Comparison of ENCODE assay signal across 8 cellular contexts in the genomic region with DNA sequence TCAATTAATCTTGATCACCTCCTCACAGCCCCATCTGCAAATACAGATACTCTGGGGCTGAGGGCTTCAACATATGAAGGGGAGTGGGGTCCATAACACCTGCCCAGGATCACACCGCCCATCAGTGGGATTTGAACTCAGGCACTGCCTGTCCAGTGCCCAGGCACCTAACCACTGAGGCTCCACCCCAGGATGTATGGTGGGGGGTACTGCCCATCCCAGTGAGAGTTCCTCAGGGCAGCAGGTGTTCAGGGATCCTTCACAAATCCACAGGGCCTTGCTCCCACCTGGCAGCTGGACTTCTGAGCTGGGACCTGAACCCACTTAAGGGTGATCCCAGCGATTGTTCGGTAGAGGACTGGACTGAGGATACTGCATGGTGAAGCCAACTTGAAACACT. TPM values are rescaled to one million over a fixed set of nuclear protein-coding genes. Genes with fewer than 3 reads are reported as not detected.
A peak's percentile ranks its signal among the peaks of the same experiment; 100 is the strongest.
DNase-seq lines count a peak whose midpoint lies in the region; FAIRE-seq and TF ChIP-seq lines count a peak whose summit lies in the region.

No MANE protein-coding gene starts in this region.

- TF ChIP-seq CTCF in keratinocyte (optimal IDR thresholded peaks at IDR 0.05 in 1 of 3, IDR thresholded peaks at IDR 0.05 in 1 of 3, conservative IDR thresholded peaks at IDR 0.05 in 1 of 3; ENCODE audit: extremely low read depth in 1 of 3, insufficient read depth in 2 of 3, low read length in 3 of 3), result no peak
- no peak for TF ChIP-seq CTCF in stomach (IDR thresholded peaks at IDR 0.05)

- H3K9me3 ChIP-seq in keratinocyte (ENCODE audit: control insufficient read depth, low read depth, low read length), result no peaks in the 10 kb centered on the region
- no peaks in the 10 kb centered on the region for H3K9me3 ChIP-seq in stomach

- no peaks in the 10 kb centered on the region for H3K36me3 ChIP-seq in keratinocyte (ENCODE audit: control insufficient read depth in 2 of 2, extremely low read depth in 1 of 2, insufficient read depth in 2 of 2, low read length in 2 of 2)
- peaks cover 6 to 26% (median 22%) of the 10 kb centered on the region in 4 donors for H3K36me3 ChIP-seq in stomach

- DNase-seq in NCI-H2227 (lab: John Stamatoyannopoulos, UW; ENCODE audit: unreplicated experiment) (peak; percentile 46), NCI-H2227 treated with DMSO at 0.1 percent for 48 hours (lab: John Stamatoyannopoulos, UW) (no peak), keratinocyte (ENCODE audit: low read depth, low spot score) (no peak), stomach (no peak), AG08395 (ENCODE audit: low spot score) (no peak), NCI-H187 (lab: John Stamatoyannopoulos, UW) (no peak)
- no peak for DNase-seq in central memory CD4-positive, alpha-beta T cell

- TF ChIP-seq POLR2A in stomach (IDR thresholded peaks at IDR 0.05), result no peak

- H3K4me3 ChIP-seq in keratinocyte (ENCODE audit: control insufficient read depth in 2 of 3, extremely low read depth in 1 of 3, insufficient read depth in 2 of 3, low read depth in 1 of 3, low read length in 3 of 3) (peak overlapping the region in 1 of 3 experiments; percentile 34), stomach (peak overlapping the region; percentile 61 to 70 (median 64))

- no peak overlapping the region for H2AFZ ChIP-seq in keratinocyte (ENCODE audit: control insufficient read depth, low read length)

- peaks cover 20% of the 10 kb centered on the region for H3K4me1 ChIP-seq in keratinocyte (ENCODE audit: control insufficient read depth, extremely low read depth, insufficient read depth, low read length)
- H3K4me1 ChIP-seq in stomach, result peaks cover 21 to 60% (median 35%) of the 10 kb centered on the region in 4 donors

- H4K20me1 ChIP-seq in keratinocyte (ENCODE audit: control insufficient read depth, extremely low read depth, insufficient read depth, low read length), result no peaks in the 10 kb centered on the region

- no peak for TF ChIP-seq EP300 in stomach (IDR thresholded peaks at IDR 0.05)

- peaks cover 5% of the 10 kb centered on the region for H3K27me3 Mint-ChIP-seq in activated naive CD8-positive, alpha-beta T cell

- FAIRE-seq in keratinocyte (lab: Jason Lieb, UNC), result peak; percentile 5

- no peaks in the 10 kb centered on the region for H3K79me2 ChIP-seq in keratinocyte (ENCODE audit: control insufficient read depth, insufficient read depth, low read length)

- H3K4me1 Mint-ChIP-seq in activated naive CD8-positive, alpha-beta T cell (ENCODE audit: low read depth), result peaks cover 12% of the 10 kb centered on the region

- H3K27ac ChIP-seq in keratinocyte (ENCODE audit: control insufficient read depth, insufficient read depth, low read length) (peak overlapping the region; percentile 49), stomach (peak overlapping the region in 4 of 5 donors; percentile 76 to 93 (median 90))

- H3K4me2 ChIP-seq in keratinocyte (ENCODE audit: control insufficient read depth, extremely low read depth, insufficient read depth, low read depth, low read length), result peak overlapping the region; percentile 52

- WGBS in stomach, 5 donors, result 0 to 71% (median 62%) methylated on average over 1 to 3 of the region's 3 CpGs

- no peak overlapping the region for H3K27ac Mint-ChIP-seq in activated naive CD8-positive, alpha-beta T cell

- dilution Hi-C loops in keratinocyte (cut with MboI; ENCODE audit: extremely low pct_ligation_motif_present, low sequenced_read_pairs), result no loop called here

- peak overlapping the region; percentile 86 for H3K4me3 Mint-ChIP-seq in activated naive CD8-positive, alpha-beta T cell

- intact Hi-C loops in stomach (cut with DNase I; ENCODE audit: low total_unique reads), result no loop called here

- H3K9me1 ChIP-seq in keratinocyte (ENCODE audit: control insufficient read depth, extremely low read depth, insufficient read depth, low read length), result no peaks in the 10 kb centered on the region

- H3K9ac ChIP-seq in keratinocyte (ENCODE audit: control insufficient read depth, extremely low read depth, insufficient read depth, low read length), result peak overlapping the region; percentile 10

- no peaks in the 10 kb centered on the region for H3K9me3 Mint-ChIP-seq in activated naive CD8-positive, alpha-beta T cell (ENCODE audit: low read depth)

- H3K36me3 Mint-ChIP-seq in activated naive CD8-positive, alpha-beta T cell, result no peaks in the 10 kb centered on the region

- no peaks in the 10 kb centered on the region for H3K27me3 ChIP-seq in keratinocyte (ENCODE audit: control insufficient read depth, extremely low read depth, insufficient read depth, low read length)
- H3K27me3 ChIP-seq in stomach, result peaks cover 0 to 3% (median 0%) of the 10 kb centered on the region in 3 donors

RNA-seq across cellular contexts. Expression of gene PRDM11, which starts 33.2 kb away (rescaled TPM):
- 2.1 to 2.7 TPM (median 2.5 TPM) in 3 replicates for polyA plus RNA-seq in keratinocyte
- polyA plus RNA-seq in keratinocyte (2011; ENCODE audit: low read depth), result 0.79 TPM
- 1.6 and 2.6 TPM in 2 replicates for polyA plus RNA-seq in keratinocyte (2011; cell fraction: cytosol; rRNA removed)
- polyA plus RNA-seq in keratinocyte (2011; cell fraction: nucleus; rRNA removed), result 2.6 and 3.9 TPM in 2 replicates
- polyA plus RNA-seq in keratinocyte (2012; ENCODE audit: low replicate concordance), result 1.7 and 2.4 TPM in 2 replicates
- 2.3 to 5.2 TPM (median 3.2 TPM) in 3 replicates for polyA minus RNA-seq in keratinocyte
- polyA minus RNA-seq in keratinocyte (2011; cell fraction: cytosol; rRNA and poly(A)+ RNA removed), result 7.5 TPM
- polyA minus RNA-seq in keratinocyte (2011; cell fraction: nucleus; rRNA and poly(A)+ RNA removed), result 2.9 and 3.2 TPM in 2 replicates
- 100 to 1,000 TPM in 1 of 5 donors, 10 to 100 TPM in 3, 1 to 10 TPM in 1; 4.5 to 139 (median 14.2) TPM for total RNA-seq in stomach
- 1 to 10 TPM; 1.2 to 3.5 (median 2.6) TPM for polyA plus RNA-seq in stomach
